Comparison of ENCODE assay signal across 28 cellular contexts in the genomic region with DNA sequence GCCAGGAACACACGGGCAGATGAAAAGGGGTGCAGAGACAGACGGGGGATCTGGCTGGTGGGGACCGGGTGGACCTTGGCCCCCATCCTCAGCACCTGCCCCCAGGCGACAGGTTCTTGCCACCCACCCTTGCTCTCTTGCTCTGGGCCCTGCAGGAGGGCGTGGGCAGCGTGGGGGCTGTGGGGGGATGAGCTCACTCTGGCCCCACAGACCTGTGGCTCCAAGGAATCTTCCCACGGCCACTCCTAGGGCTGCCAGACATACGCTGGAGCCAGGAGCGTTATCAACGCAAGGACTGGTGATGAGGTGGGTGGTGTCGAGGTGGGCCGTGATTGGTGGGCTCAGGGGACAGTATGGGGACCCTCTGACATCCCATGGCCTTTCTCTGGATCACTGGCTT. TPM values are rescaled to one million over a fixed set of nuclear protein-coding genes. Genes with fewer than 3 reads are reported as not detected.
A peak's percentile ranks its signal among the peaks of the same experiment; 100 is the strongest.
DNase-seq lines count a peak whose midpoint lies in the region; ATAC-seq, FAIRE-seq and TF ChIP-seq lines count a peak whose summit lies in the region.
"Had no signal": no experiment of that assay in that cellular context is flagged by ENCODE, and none has a peak within 500 bp of the region (broad histone marks: within the 10 kb centered on the region; RNA-seq: fewer than 3 reads in every experiment).

No MANE protein-coding gene starts in this region.

- 0 out of 3 replicates have a peak, but pooled peaks cover 4% of the 10 kb centered on the region for H3K36me3 ChIP-seq in K562 (ENCODE audit: control insufficient read depth, insufficient read depth, low read length)
- H3K36me3 ChIP-seq in mesenchymal stem cell (ENCODE audit: control insufficient read depth in 1 of 2, insufficient read depth in 2 of 2, low read depth in 1 of 2, low read length in 2 of 2) = peaks cover 31 to 37% of the 10 kb centered on the region in 2 experiments
- H3K36me3 ChIP-seq: BLaER1 treated with 17β-estradiol and CSF1 and Interleukin-3, amounts not matched to agents 10 nM and 100 nM had no signal

- DNase-seq in AG20443 (ENCODE audit: low spot score) = peak; percentile 64
- DNase-seq in HTR-8/SVneo (ENCODE audit: insufficient read length, low spot score) = no peak
- no peak for DNase-seq in K562 (ENCODE audit: extremely low read depth in 1 of 4, low spot score in 3 of 4)
- peak; percentile 48 for DNase-seq in mesenchymal stem cell
- no peak for DNase-seq in hippocampal formation (lab: John Stamatoyannopoulos, UW)
- DNase-seq in activated gamma-delta T cell treated with Interleukin-2 at 50 U/mL for 16 hours = no peak
- DNase-seq in activated naive CD4-positive, alpha-beta T cell treated with anti-CD3 and anti-CD28 coated beads, Interleukin-2, amount 50 U/mL, for 16 hours = no peak
- DNase-seq: activated B cell treated with CpG ODN at 0.5 μM for 24 hours; activated CD4-positive, alpha-beta T cell treated with anti-CD3 and anti-CD28 coated beads, Interleukin-2, amount 50 U/mL, for 48 hours; activated CD8-positive, alpha-beta memory T cell treated with anti-CD3 and anti-CD28 coated beads, Interleukin-2, amount 50 U/mL, for 48 hours; DMS79; effector memory CD4-positive, alpha-beta T cell; foreskin fibroblast; GF-D8; heart right ventricle; natural killer cell; NCI-H446 treated with DMSO at 0.1 percent for 48 hours; stimulated activated CD4-positive, alpha-beta T cell treated with anti-CD3 and anti-CD28 coated beads, Interleukin-2, amount 100 ng/mL, for 24 hours had no signal

- peaks cover 17% of the 10 kb centered on the region for H3K79me1 ChIP-seq in mesenchymal stem cell (replicated peaks; ENCODE audit: low read length, poor library complexity, severe bottlenecking)

- no peak overlapping the region for H3K18ac ChIP-seq in mesenchymal stem cell (ENCODE audit: low read depth in 1 of 2, low read length in 2 of 2)

- no peak overlapping the region for H2BK120ac ChIP-seq in mesenchymal stem cell (ENCODE audit: low read depth, low read length)

- in situ Hi-C loops in K562 (cut with MboI) = no loop called here

- H3K9me3 ChIP-seq in K562 (replicated peaks; ENCODE audit: control insufficient read depth, insufficient read depth, low read depth, low read length) = no peaks in the 10 kb centered on the region
- H3K9me3 ChIP-seq in mesenchymal stem cell (ENCODE audit: control insufficient read depth, low read length) = no peaks in the 10 kb centered on the region
- H3K9me3 ChIP-seq: BLaER1 treated with 17β-estradiol and CSF1 and Interleukin-3, amounts not matched to agents 10 nM and 100 nM; heart right ventricle; tibial nerve had no signal

- CTCF ChIA-PET in K562 (lab: Yijun Ruan, JAX; ENCODE audit: low intra/inter-chr PET ratio) = no interaction called here

- H3K79me2 ChIP-seq in K562 (ENCODE audit: control insufficient read depth, insufficient read depth, low read length) = no peaks in the 10 kb centered on the region

- POLR2A ChIA-PET in K562 (lab: Yijun Ruan, JAX) = interaction anchor here (0.6 kb wide), 1 partner anchor 25 kb away, joined by 3 read pairs; no protein-coding TSS in a partner anchor

- ATAC-seq in K562 = 0 out of 3 replicates have a peak, but pooled peaks have one; percentile 5
- ATAC-seq: activated naive CD4-positive, alpha-beta T cell treated with anti-CD3 and anti-CD28 coated beads, Interleukin-2, amount 50 U/mL, for 72 hours; natural killer cell had no signal

- H3K4me3 ChIP-seq in K562 = no peak overlapping the region
- H3K4me3 ChIP-seq in mesenchymal stem cell (ENCODE audit: insufficient read depth in 1 of 2, low read depth in 1 of 2, low read length in 2 of 2) = no peak overlapping the region
- H3K4me3 ChIP-seq: BLaER1 treated with 17β-estradiol and CSF1 and Interleukin-3, amounts not matched to agents 10 nM and 100 nM; coronary artery; heart right ventricle; smooth muscle cell; tibial nerve had no signal

- peak overlapping the region in 1 of 2 experiments; percentile 38 for H3K23ac ChIP-seq in mesenchymal stem cell (ENCODE audit: low read length in 2 of 2)

- H3K27me3 ChIP-seq in K562 (ENCODE audit: control insufficient read depth in 2 of 2, insufficient read depth in 2 of 2, low read length in 2 of 2) = peaks cover 8 to 13% of the 10 kb centered on the region in 2 experiments; a peak in 3 of 5 replicates
- peaks cover 0 to 8% of the 10 kb centered on the region in 2 experiments for H3K27me3 ChIP-seq in mesenchymal stem cell (ENCODE audit: control insufficient read depth in 1 of 2, insufficient read depth in 1 of 2, low read length in 2 of 2)

- no peak overlapping the region for H2BK12ac ChIP-seq in mesenchymal stem cell (ENCODE audit: low read length in 2 of 2)

- peak; percentile 42 for FAIRE-seq in HTR-8/SVneo (lab: Jason Lieb, UNC)
- no peak for FAIRE-seq in K562 (lab: Jason Lieb, UNC)

- no peak overlapping the region for H2AFZ ChIP-seq in K562 (ENCODE audit: low read depth, low read length)
- no peak overlapping the region for H2AFZ ChIP-seq in mesenchymal stem cell (ENCODE audit: low read depth, low read length)

- H4K91ac ChIP-seq in mesenchymal stem cell (ENCODE audit: low read length) = no peak overlapping the region

- H2AK5ac ChIP-seq in mesenchymal stem cell (ENCODE audit: low read length, severe bottlenecking) = no peak overlapping the region

- H3K4me2 ChIP-seq in K562 (ENCODE audit: insufficient read depth, low read length) (no peak overlapping the region), mesenchymal stem cell (ENCODE audit: low read length, poor library complexity, severe bottlenecking) (no peak overlapping the region)
- H3K4me2 ChIP-seq: BLaER1 treated with 17β-estradiol and CSF1 and Interleukin-3, amounts not matched to agents 10 nM and 100 nM; smooth muscle cell had no signal

- H3K14ac ChIP-seq in mesenchymal stem cell (ENCODE audit: low read length in 2 of 2) = no peak overlapping the region

- no peaks in the 10 kb centered on the region for H3K9me1 ChIP-seq in K562 (ENCODE audit: control insufficient read depth, insufficient read depth, low read length)

- TF ChIP-seq POLR2A in K562 (conservative IDR thresholded peaks at IDR 0.05) = no peak

- TF ChIP-seq EP300 in K562 (IDR thresholded peaks at IDR 0.05; ENCODE audit: low read length) = no peak

- TF ChIP-seq CTCF in K562 (IDR thresholded peaks at IDR 0.05 in 2 of 3, conservative IDR thresholded peaks at IDR 0.05 in 1 of 3; ENCODE audit: insufficient read depth in 2 of 3, low read depth in 1 of 3, low read length in 3 of 3) = no peak

- no peak overlapping the region for H2BK15ac ChIP-seq in mesenchymal stem cell (ENCODE audit: low read depth, poor library complexity, severe bottlenecking)

- H4K20me1 ChIP-seq in K562 (replicated peaks; ENCODE audit: control insufficient read depth, insufficient read depth, low read length) = 0 out of 2 replicates have a peak, but pooled peaks cover 10% of the 10 kb centered on the region

- H2BK5ac ChIP-seq in mesenchymal stem cell (ENCODE audit: low read depth, low read length, poor library complexity, severe bottlenecking) = no peak overlapping the region

- H3K9ac ChIP-seq in K562 (ENCODE audit: insufficient read depth in 1 of 2, low read depth in 2 of 2, low read length in 2 of 2) = no peak overlapping the region
- H3K9ac ChIP-seq in mesenchymal stem cell (ENCODE audit: low read length) = no peak overlapping the region
- H3K9ac ChIP-seq: BLaER1 treated with 17β-estradiol and CSF1 and Interleukin-3, amounts not matched to agents 10 nM and 100 nM had no signal

- 16% methylated on average over 12 of the region's 12 CpGs for WGBS in K562 (ENCODE audit: insufficient coverage, low coverage, missing lambda C conversion rate)
- 79% methylated on average over 12 of the region's 12 CpGs for WGBS in mesenchymal stem cell

- no TSS peak for BruUV-seq in K562 (replicated peaks; lab: Mats Ljungman, UMichigan)

- H3K27ac ChIP-seq in K562 (ENCODE audit: extremely low read depth, low read depth, low read length) (no peak overlapping the region), mesenchymal stem cell (ENCODE audit: low read length, poor library complexity, severe bottlenecking) (peak overlapping the region; percentile 14)
- H3K27ac ChIP-seq: BLaER1 treated with 17β-estradiol and CSF1 and Interleukin-3, amounts not matched to agents 10 nM and 100 nM; coronary artery; heart right ventricle; tibial nerve had no signal

- H3K4me1 ChIP-seq in K562 (replicated peaks in 1 of 2; ENCODE audit: control insufficient read depth in 2 of 2, insufficient read depth in 2 of 2, low read length in 2 of 2) (peaks cover 0 to 22% of the 10 kb centered on the region in 2 experiments; a peak in 1 of 5 replicates), mesenchymal stem cell (ENCODE audit: control insufficient read depth, insufficient read depth, low read depth, low read length) (peaks cover 42% of the 10 kb centered on the region)
- H3K4me1 ChIP-seq: tibial nerve had no signal

- H3K4ac ChIP-seq in mesenchymal stem cell (ENCODE audit: low read depth in 1 of 2, low read length in 2 of 2) = no peak overlapping the region

- intact Hi-C loops in K562 (cut with micrococcal nuclease) = loop anchor here (2.0 kb wide), 1 partner anchor 18 kb away; a partner anchor contains a TSS

- no peak overlapping the region for H4K8ac ChIP-seq in mesenchymal stem cell (ENCODE audit: low read length)

- TF ChIP-seq RAD21 in K562 (CRISPR knock-in tag; conservative IDR thresholded peaks at IDR 0.05 in 1 of 2, IDR thresholded peaks at IDR 0.05 in 1 of 2) = no peak

RNA-seq across cellular contexts. Expression of a gene that starts 6.3 kb away (rescaled TPM):
- total RNA-seq in K562 (2011; cell fraction: chromatin; rRNA removed; ENCODE audit: low replicate concordance) = not detected in 2 replicates
- total RNA-seq in K562 (2011; cell fraction: nucleolus; rRNA removed) = not detected in 2 replicates
- not detected in 2 replicates for total RNA-seq in K562 (2011; cell fraction: nucleoplasm; rRNA removed)
- total RNA-seq in K562 (2014; rRNA removed) (not detected in 2 replicates), K562 (2014; rRNA removed; fragmentation: Illumina TruSeq; extraction: Trizol) (not detected in 2 replicates), K562 (2015; rRNA removed; fragmentation: Illumina TruSeq; extraction: Trizol) (not detected in 2 replicates), K562 (2021) (2.3 and 5.3 TPM in 2 replicates)
- polyA plus RNA-seq in K562 (2011; rRNA removed) (not detected in 2 replicates), K562 (2014; fragmentation: Illumina TruSeq; extraction: Trizol) (not detected in 2 replicates), K562 (2014; fragmentation: Nextera tagmentation; extraction: Ambion mirVana) (not detected), K562 (2014; rRNA removed) (not detected in 2 replicates)
- polyA plus RNA-seq in K562 (2011; cell fraction: cytosol; rRNA removed) = not detected in 2 replicates
- polyA plus RNA-seq in K562 (2011; cell fraction: nucleus; rRNA removed) = not detected in 2 replicates
- not detected in 2 replicates for polyA plus RNA-seq in K562 (2012)
- not detected in 2 replicates for polyA minus RNA-seq in K562 (2011; rRNA and poly(A)+ RNA removed)
- not detected in 2 replicates for polyA minus RNA-seq in K562 (2011; cell fraction: cytosol; rRNA and poly(A)+ RNA removed)
- not detected in 2 replicates for polyA minus RNA-seq in K562 (2011; cell fraction: nucleus; rRNA and poly(A)+ RNA removed)
- polyA plus RNA-seq in mesenchymal stem cell (2013, experiment 1 of 2) = not detected
- polyA plus RNA-seq in mesenchymal stem cell (2013, experiment 2 of 2) = not detected
- total RNA-seq: activated B cell treated with CpG ODN at 0.5 μM for 24 hours; activated naive CD4-positive, alpha-beta T cell treated with anti-CD3 and anti-CD28 coated beads, Interleukin-2, amount 50 U/mL, for 72 hours; cardiac septum; LHCN-M2; mesothelial cell of epicardium; natural killer cell; renal cortical epithelial cell; smooth muscle cell had no signal

RNA-seq across cellular contexts. Expression of a gene that starts 18.1 kb away (rescaled TPM):
- not detected in 2 replicates for total RNA-seq in K562 (2011; cell fraction: chromatin; rRNA removed; ENCODE audit: low replicate concordance)
- total RNA-seq in K562 (2011; cell fraction: nucleolus; rRNA removed) = not detected in 2 replicates
- total RNA-seq in K562 (2011; cell fraction: nucleoplasm; rRNA removed) = not detected in 2 replicates
- not detected in 2 replicates for total RNA-seq in K562 (2014; rRNA removed)
- not detected in 2 replicates for total RNA-seq in K562 (2014; rRNA removed; fragmentation: Illumina TruSeq; extraction: Trizol)
- not detected in 2 replicates for total RNA-seq in K562 (2015; rRNA removed; fragmentation: Illumina TruSeq; extraction: Trizol)
- 5.1 and 7.3 TPM in 2 replicates for total RNA-seq in K562 (2021)
- not detected in 2 replicates for polyA plus RNA-seq in K562 (2011; rRNA removed)
- not detected in 2 replicates for polyA plus RNA-seq in K562 (2011; cell fraction: cytosol; rRNA removed)
- polyA plus RNA-seq in K562 (2011; cell fraction: nucleus; rRNA removed) = not detected in 2 replicates
- polyA plus RNA-seq in K562 (2012) = not detected in 2 replicates
- polyA plus RNA-seq in K562 (2014; fragmentation: Illumina TruSeq; extraction: Trizol) = not detected in 2 replicates
- not detected for polyA plus RNA-seq in K562 (2014; fragmentation: Nextera tagmentation; extraction: Ambion mirVana)
- not detected in 2 replicates for polyA plus RNA-seq in K562 (2014; rRNA removed)
- polyA minus RNA-seq in K562 (2011; rRNA and poly(A)+ RNA removed) = not detected in 2 replicates
- not detected in 2 replicates for polyA minus RNA-seq in K562 (2011; cell fraction: cytosol; rRNA and poly(A)+ RNA removed)
- polyA minus RNA-seq in K562 (2011; cell fraction: nucleus; rRNA and poly(A)+ RNA removed) = not detected in 2 replicates
- not detected for polyA plus RNA-seq in mesenchymal stem cell (2013, experiment 1 of 2)
- polyA plus RNA-seq in mesenchymal stem cell (2013, experiment 2 of 2) = not detected
- total RNA-seq: activated B cell treated with CpG ODN at 0.5 μM for 24 hours; activated naive CD4-positive, alpha-beta T cell treated with anti-CD3 and anti-CD28 coated beads, Interleukin-2, amount 50 U/mL, for 72 hours; cardiac septum; LHCN-M2; mesothelial cell of epicardium; natural killer cell; omental fat pad; renal cortical epithelial cell had no signal

RNA-seq across cellular contexts. Expression of a gene that starts 26.3 kb away (rescaled TPM):
- 30.5 and 82.5 TPM in 2 replicates for total RNA-seq in K562 (2011; cell fraction: chromatin; rRNA removed; ENCODE audit: low replicate concordance)
- 37.8 and 38.7 TPM in 2 replicates for total RNA-seq in K562 (2011; cell fraction: nucleolus; rRNA removed)
- total RNA-seq in K562 (2011; cell fraction: nucleoplasm; rRNA removed) = 29.8 and 32.0 TPM in 2 replicates
- total RNA-seq in K562 (2014; rRNA removed) (14.1 and 16.0 TPM in 2 replicates), K562 (2014; rRNA removed; fragmentation: Illumina TruSeq; extraction: Trizol) (1.1 and 1.7 TPM in 2 replicates), K562 (2015; rRNA removed; fragmentation: Illumina TruSeq; extraction: Trizol) (7.2 and 8.8 TPM in 2 replicates), K562 (2021) (25.6 and 26.3 TPM in 2 replicates)
- polyA plus RNA-seq in K562 (2011; rRNA removed) (3.6 and 6.0 TPM in 2 replicates), K562 (2014; fragmentation: Illumina TruSeq; extraction: Trizol) (3.4 and 11.4 TPM in 2 replicates), K562 (2014; fragmentation: Nextera tagmentation; extraction: Ambion mirVana) (under 1 TPM; 0.10 to 0.13 TPM), K562 (2014; rRNA removed) (9.8 and 10.5 TPM in 2 replicates)
- polyA plus RNA-seq in K562 (2011; cell fraction: cytosol; rRNA removed) = 3.6 and 13.5 TPM in 2 replicates
- 21.5 and 40.4 TPM in 2 replicates for polyA plus RNA-seq in K562 (2011; cell fraction: nucleus; rRNA removed)
- polyA plus RNA-seq in K562 (2012) = 14.6 and 20.3 TPM in 2 replicates
- 5.7 and 5.9 TPM in 2 replicates for polyA minus RNA-seq in K562 (2011; rRNA and poly(A)+ RNA removed)
- 6.9 and 14.9 TPM in 2 replicates for polyA minus RNA-seq in K562 (2011; cell fraction: cytosol; rRNA and poly(A)+ RNA removed)
- polyA minus RNA-seq in K562 (2011; cell fraction: nucleus; rRNA and poly(A)+ RNA removed) = 16.6 and 18.6 TPM in 2 replicates
- polyA plus RNA-seq in mesenchymal stem cell (2013, experiment 1 of 2) = 169 TPM
- 176 TPM for polyA plus RNA-seq in mesenchymal stem cell (2013, experiment 2 of 2)
- total RNA-seq: activated B cell treated with CpG ODN at 0.5 μM for 24 hours, natural killer cell had no signal

Comparison
In these comparisons a context has a peak if more than half of its experiments do, and no peak if none do; other contexts are left out.
1. DNase-seq: peak in AG20443 (single experiment) and mesenchymal stem cell (single experiment); none in HTR-8/SVneo (single experiment), K562 (0 of 4), hippocampal formation (0 of 2), activated gamma-delta T cell treated with Interleukin-2 at 50 U/mL for 16 hours (single experiment) and activated naive CD4-positive, alpha-beta T cell treated with anti-CD3 and anti-CD28 coated beads, Interleukin-2, amount 50 U/mL, for 16 hours (single experiment).